Comparison of ENCODE assay signal across 1 cellular context in genomic region chr4:152536545-152537182, GRCh38.
A peak's percentile ranks its signal among the peaks of the same experiment; 100 is the strongest.
TF ChIP-seq lines count a peak whose summit lies in the region.

No MANE protein-coding gene starts in this region.

TF ChIP-seq in HepG2, 621 proteins besides CTCF, POLR2A, EP300 and RAD21 (continued from another document and continues in another):
- TF ChIP-seq ZBTB44 (CRISPR knock-in tag; IDR thresholded peaks at IDR 0.05), result no peak
- TF ChIP-seq ARHGAP35 (CRISPR knock-in tag; IDR thresholded peaks at IDR 0.05; ENCODE audit: borderline replicate concordance), result no peak
- 0 out of 2 replicates have a peak, but pooled peaks have one; percentile 6 for TF ChIP-seq ZNF331 (CRISPR knock-in tag; IDR thresholded peaks at IDR 0.05)
- TF ChIP-seq, protein P1, sequence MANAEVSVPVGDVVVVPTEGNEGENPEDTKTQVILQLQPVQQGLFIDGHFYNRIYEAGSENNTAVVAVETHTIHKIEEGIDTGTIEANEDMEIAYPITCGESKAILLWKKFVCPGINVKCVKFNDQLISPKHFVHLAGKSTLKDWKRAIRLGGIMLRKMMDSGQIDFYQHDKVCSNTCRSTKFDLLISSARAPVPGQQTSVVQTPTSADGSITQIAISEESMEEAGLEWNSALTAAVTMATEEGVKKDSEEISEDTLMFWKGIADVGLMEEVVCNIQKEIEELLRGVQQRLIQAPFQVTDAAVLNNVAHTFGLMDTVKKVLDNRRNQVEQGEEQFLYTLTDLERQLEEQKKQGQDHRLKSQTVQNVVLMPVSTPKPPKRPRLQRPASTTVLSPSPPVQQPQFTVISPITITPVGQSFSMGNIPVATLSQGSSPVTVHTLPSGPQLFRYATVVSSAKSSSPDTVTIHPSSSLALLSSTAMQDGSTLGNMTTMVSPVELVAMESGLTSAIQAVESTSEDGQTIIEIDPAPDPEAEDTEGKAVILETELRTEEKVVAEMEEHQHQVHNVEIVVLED (CRISPR knock-in tag; IDR thresholded peaks at IDR 0.05; ENCODE audit: borderline replicate concordance), result no peak; the same call in 1 of the 2 replicates
- TF ChIP-seq ZNF496 (CRISPR knock-in tag; IDR thresholded peaks at IDR 0.05; ENCODE audit: insufficient replicate concordance), result no peak
- no peak for TF ChIP-seq ZBTB40 (IDR thresholded peaks at IDR 0.05)
- no peak; the same call in none of the 2 replicates for TF ChIP-seq ZBTB40 (CRISPR knock-in tag; IDR thresholded peaks at IDR 0.05)
- no peak for TF ChIP-seq ZNF775 (CRISPR knock-in tag; IDR thresholded peaks at IDR 0.05; ENCODE audit: borderline replicate concordance)
- TF ChIP-seq HBP1 (CRISPR knock-in tag; IDR thresholded peaks at IDR 0.05; ENCODE audit: low read depth), result peak; percentile 88; the same call in 1 of the 2 replicates
- TF ChIP-seq ZKSCAN5 (CRISPR knock-in tag; IDR thresholded peaks at IDR 0.05), result no peak
- TF ChIP-seq FOXP1 (IDR thresholded peaks at IDR 0.05), result no peak
- TF ChIP-seq FOXP1 (CRISPR knock-in tag; IDR thresholded peaks at IDR 0.05), result no peak
- no peak for TF ChIP-seq KDM4B (CRISPR knock-in tag; IDR thresholded peaks at IDR 0.05)
- TF ChIP-seq PAWR (CRISPR knock-in tag; IDR thresholded peaks at IDR 0.05; ENCODE audit: borderline replicate concordance), result no peak
- no peak for TF ChIP-seq ZNF136 (CRISPR knock-in tag; IDR thresholded peaks at IDR 0.05; ENCODE audit: low read depth)
- TF ChIP-seq MED8 (CRISPR knock-in tag; IDR thresholded peaks at IDR 0.05; ENCODE audit: insufficient replicate concordance), result no peak
- no peak for TF ChIP-seq ZNF225 (CRISPR knock-in tag; IDR thresholded peaks at IDR 0.05)
- TF ChIP-seq ZNF713 (CRISPR knock-in tag; IDR thresholded peaks at IDR 0.05), result 0 out of 2 replicates have a peak, but pooled peaks have one; percentile 55
- no peak for TF ChIP-seq ZNF720 (CRISPR knock-in tag; IDR thresholded peaks at IDR 0.05)
- peak; percentile 13 for TF ChIP-seq ASH2L (IDR thresholded peaks at IDR 0.05; ENCODE audit: insufficient read length, low read depth, low read length)
- no peak for TF ChIP-seq ZBTB8A (CRISPR knock-in tag; IDR thresholded peaks at IDR 0.05; ENCODE audit: borderline replicate concordance, low read depth)
- no peak for TF ChIP-seq RBFOX2 (IDR thresholded peaks at IDR 0.05; ENCODE audit: low read depth, low read length)
- TF ChIP-seq, protein P2, sequence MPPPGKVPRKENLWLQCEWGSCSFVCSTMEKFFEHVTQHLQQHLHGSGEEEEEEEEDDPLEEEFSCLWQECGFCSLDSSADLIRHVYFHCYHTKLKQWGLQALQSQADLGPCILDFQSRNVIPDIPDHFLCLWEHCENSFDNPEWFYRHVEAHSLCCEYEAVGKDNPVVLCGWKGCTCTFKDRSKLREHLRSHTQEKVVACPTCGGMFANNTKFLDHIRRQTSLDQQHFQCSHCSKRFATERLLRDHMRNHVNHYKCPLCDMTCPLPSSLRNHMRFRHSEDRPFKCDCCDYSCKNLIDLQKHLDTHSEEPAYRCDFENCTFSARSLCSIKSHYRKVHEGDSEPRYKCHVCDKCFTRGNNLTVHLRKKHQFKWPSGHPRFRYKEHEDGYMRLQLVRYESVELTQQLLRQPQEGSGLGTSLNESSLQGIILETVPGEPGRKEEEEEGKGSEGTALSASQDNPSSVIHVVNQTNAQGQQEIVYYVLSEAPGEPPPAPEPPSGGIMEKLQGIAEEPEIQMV (CRISPR knock-in tag; IDR thresholded peaks at IDR 0.05; ENCODE audit: low read depth), result 0 out of 2 replicates have a peak, but pooled peaks have one; percentile 5
- no peak for TF ChIP-seq AGO1 (IDR thresholded peaks at IDR 0.05; ENCODE audit: low read depth, low read length, poor library complexity, severe bottlenecking)
- no peak for TF ChIP-seq TCF7 (IDR thresholded peaks at IDR 0.05; ENCODE audit: low read depth)
- no peak for TF ChIP-seq SMAD3 (CRISPR knock-in tag; IDR thresholded peaks at IDR 0.05)
- TF ChIP-seq SALL1 (CRISPR knock-in tag; IDR thresholded peaks at IDR 0.05), result no peak; the same call in 1 of the 2 replicates
- TF ChIP-seq AHDC1 (CRISPR knock-in tag; IDR thresholded peaks at IDR 0.05; ENCODE audit: borderline replicate concordance), result no peak
- no peak for TF ChIP-seq TSC22D2 (CRISPR knock-in tag; IDR thresholded peaks at IDR 0.05; ENCODE audit: borderline replicate concordance)
- TF ChIP-seq PPARG (CRISPR knock-in tag; conservative IDR thresholded peaks at IDR 0.05), result no peak
- no peak for TF ChIP-seq ZNF879 (CRISPR knock-in tag; IDR thresholded peaks at IDR 0.05)
- TF ChIP-seq ZNF296 (CRISPR knock-in tag; conservative IDR thresholded peaks at IDR 0.05), result no peak
- TF ChIP-seq HNRNPUL1 (IDR thresholded peaks at IDR 0.05; ENCODE audit: low read depth, low read length), result no peak
- TF ChIP-seq KDM1A (CRISPR knock-in tag; IDR thresholded peaks at IDR 0.05), result no peak
- TF ChIP-seq CBX5 (CRISPR knock-in tag; IDR thresholded peaks at IDR 0.05; ENCODE audit: borderline replicate concordance), result peak; percentile 3; the same call in 1 of the 2 replicates
